In the genomic region with DNA sequence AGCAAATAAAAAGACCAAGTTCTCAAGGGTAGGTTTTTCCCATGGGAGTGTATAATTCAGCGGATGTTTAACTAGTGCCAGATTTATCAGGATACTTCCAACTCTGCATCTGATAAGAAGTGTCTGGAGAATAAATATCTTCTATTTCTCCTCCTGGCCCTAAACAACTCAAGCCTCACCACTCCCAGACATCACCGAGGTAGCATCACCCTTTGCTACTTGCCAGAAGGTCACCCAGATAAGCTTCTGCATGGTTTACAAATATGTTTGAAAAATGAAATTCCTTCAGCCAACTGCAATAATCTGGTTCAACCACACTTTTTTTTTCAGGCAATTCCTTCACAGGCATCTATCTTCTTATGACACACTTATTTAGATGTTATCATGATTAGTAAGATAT, we compare ENCODE assay signal across 23 cellular contexts.
"Had no signal": no experiment of that assay in that cellular context is flagged by ENCODE, and none has a peak within 500 bp of the region (broad histone marks: within the 10 kb centered on the region; RNA-seq: fewer than 3 reads in every experiment).

No MANE protein-coding gene starts in this region.

- H3K27me3 ChIP-seq: dorsolateral prefrontal cortex, esophagus muscularis mucosa, heart left ventricle, left lung, right lobe of liver, tibial nerve had no signal

- H3K36me3 Mint-ChIP-seq: memory B cell; naive B cell; stimulated activated memory B cell treated with anti-CD40 and anti-IgM and Interleukin-4, amounts not matched to agents 10 μg/mL and 1 μg/mL and 100 μg/mL, for 72 hours had no signal

- H3K36me3 ChIP-seq: esophagus muscularis mucosa, heart left ventricle, left lung, lower lobe of right lung, right lobe of liver, tibial nerve had no signal

- H3K9me3 Mint-ChIP-seq: memory B cell; nephron; stimulated activated memory B cell treated with anti-CD40 and anti-IgM and Interleukin-4, amounts not matched to agents 10 μg/mL and 1 μg/mL and 100 μg/mL, for 72 hours; stimulated activated naive CD8-positive, alpha-beta T cell treated with anti-CD3 and anti-CD28 coated beads, Interleukin-15, Interleukin-2, amounts not matched to agents 100 ng/mL and 50 ng/mL, for 24 hours had no signal

- H3K9me3 ChIP-seq: esophagus muscularis mucosa, heart left ventricle, left lung, lower lobe of right lung, psoas muscle, right lobe of liver, tibial nerve had no signal

- H3K4me1 Mint-ChIP-seq: memory B cell; naive B cell; stimulated activated memory B cell treated with anti-CD40 and anti-IgM and Interleukin-4, amounts not matched to agents 10 μg/mL and 1 μg/mL and 100 μg/mL, for 72 hours had no signal

- H3K4me3 Mint-ChIP-seq: memory B cell; naive B cell; nephron; stimulated activated memory B cell treated with anti-CD40 and anti-IgM and Interleukin-4, amounts not matched to agents 10 μg/mL and 1 μg/mL and 100 μg/mL, for 72 hours; stimulated activated naive CD8-positive, alpha-beta T cell treated with anti-CD3 and anti-CD28 coated beads, Interleukin-15, Interleukin-2, amounts not matched to agents 100 ng/mL and 50 ng/mL, for 24 hours had no signal

- ATAC-seq: heart left ventricle; left lung; lower lobe of right lung; psoas muscle; right lobe of liver; stimulated activated memory B cell treated with anti-CD40 and anti-IgM and Interleukin-4, amounts not matched to agents 10 μg/mL and 1 μg/mL and 100 μg/mL, for 72 hours had no signal

- H3K4me3 ChIP-seq: dorsolateral prefrontal cortex, esophagus muscularis mucosa, heart left ventricle, left lung, lower lobe of right lung, psoas muscle, right lobe of liver, tibial nerve had no signal

- H3K27ac ChIP-seq: dorsolateral prefrontal cortex, esophagus muscularis mucosa, heart left ventricle, left lung, lower lobe of right lung, psoas muscle, right lobe of liver, tibial nerve had no signal

- H3K27ac Mint-ChIP-seq: memory B cell; naive B cell; stimulated activated memory B cell treated with anti-CD40 and anti-IgM and Interleukin-4, amounts not matched to agents 10 μg/mL and 1 μg/mL and 100 μg/mL, for 72 hours; stimulated activated naive CD8-positive, alpha-beta T cell treated with anti-CD3 and anti-CD28 coated beads, Interleukin-15, Interleukin-2, amounts not matched to agents 100 ng/mL and 50 ng/mL, for 24 hours had no signal

- H3K27me3 Mint-ChIP-seq: memory B cell; stimulated activated memory B cell treated with anti-CD40 and anti-IgM and Interleukin-4, amounts not matched to agents 10 μg/mL and 1 μg/mL and 100 μg/mL, for 72 hours; stimulated activated naive CD8-positive, alpha-beta T cell treated with anti-CD3 and anti-CD28 coated beads, Interleukin-15, Interleukin-2, amounts not matched to agents 100 ng/mL and 50 ng/mL, for 24 hours had no signal

- H3K4me1 ChIP-seq: esophagus muscularis mucosa, left lung, lower lobe of right lung, psoas muscle, right lobe of liver had no signal

- FAIRE-seq: endometrium, frontal cortex had no signal

- DNase-seq: caudate nucleus; cortex of kidney; dorsolateral prefrontal cortex; effector CD8-positive, alpha-beta T cell; heart left ventricle; hippocampal formation; islet precursor cell; left lung; lower lobe of right lung; naive B cell; psoas muscle; retina; right lobe of liver; stimulated activated CD4-positive, alpha-beta T cell treated with anti-CD3 and anti-CD28 coated beads, Interleukin-1b, Interleukin-23, amount 100 ng/mL, for 48 hours; stimulated activated CD4-positive, alpha-beta T cell treated with anti-CD3 and anti-CD28 coated beads, Interleukin-4, amount 100 ng/mL, for 24 hours had no signal
